ENCODE assay signal across 35 cellular contexts in the genomic region with DNA sequence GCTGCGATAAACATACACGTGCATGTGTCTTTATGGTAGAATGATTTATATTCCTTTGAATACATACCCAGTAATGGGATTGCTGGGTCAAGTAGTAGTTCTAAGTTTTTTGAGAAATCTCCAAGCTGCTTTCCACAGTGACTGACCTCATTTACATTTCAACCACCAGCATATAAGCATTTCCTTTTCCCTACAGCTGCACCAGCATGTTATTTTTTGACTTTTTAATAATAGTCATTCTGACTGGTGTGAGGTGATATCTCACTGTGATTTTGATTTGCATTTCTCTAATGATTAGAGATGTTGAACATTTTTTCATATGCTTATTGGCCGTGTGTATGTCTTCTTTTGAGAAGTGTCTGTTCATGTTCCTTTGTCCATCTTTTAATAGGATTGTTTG.
"Had no signal": no experiment of that assay in that cellular context is flagged by ENCODE, and none has a peak within 500 bp of the region (broad histone marks: within the 10 kb centered on the region; RNA-seq: fewer than 3 reads in every experiment).

No MANE protein-coding gene starts in this region.

- H3K27ac Mint-ChIP-seq: activated CD4-positive, alpha-beta memory T cell treated with anti-CD3 and anti-CD28 coated beads for 36 hours; activated CD4-positive, alpha-beta T cell treated with anti-CD3 and anti-CD28 coated beads for 36 hours; activated CD4-positive, alpha-beta T cell treated with anti-CD3 and anti-CD28 coated beads, Interleukin-2, amount 10 ng/mL, durations not matched to agents 24 days and 14 days; activated CD8-positive, alpha-beta memory T cell treated with anti-CD3 and anti-CD28 coated beads, Interleukin-2, amount 10 ng/mL, durations not matched to agents 7 days and 5 days; activated CD8-positive, alpha-beta T cell treated with anti-CD3 and anti-CD28 coated beads, Interleukin-2, amount 10 ng/mL, durations not matched to agents 7 days and 5 days; activated naive CD4-positive, alpha-beta T cell treated with anti-CD3 and anti-CD28 coated beads for 36 hours; activated naive CD4-positive, alpha-beta T cell treated with anti-CD3 and anti-CD28 coated beads, Interleukin-2, amount 50 U/mL, for 24 hours; activated naive CD8-positive, alpha-beta T cell treated with anti-CD3 and anti-CD28 coated beads for 36 hours; activated naive CD8-positive, alpha-beta T cell treated with anti-CD3 and anti-CD28 coated beads, Interleukin-2, amount 50 U/mL, for 24 hours; activated T-helper 1 cell treated with anti-CD3 and anti-CD28 coated beads, Interleukin-12 subunit alpha, Interleukin-12 subunit beta, Interleukin-2, Interleukin-4 antibody, amounts not matched to agents 30 ng/mL and 10 ng/mL and 1 ng/mL, durations not matched to agents 14 hours and 24 hours and 36 hours; activated T-helper 2 cell treated with anti-CD3 and anti-CD28 coated beads, Interferon-gamma antibody, Interleukin-2, Interleukin-4, amounts not matched to agents 10 μg/mL and 5 μg/mL and 100 μg/mL, durations not matched to agents 14 hours and 24 hours and 36 hours; brain; T-helper 17 cell; T-helper 2 cell treated with Interferon-gamma antibody and Interleukin-4, amounts not matched to agents 5 μg/mL and 100 μg/mL, for 36 hours had no signal

- H3K27me3 Mint-ChIP-seq: activated CD4-positive, alpha-beta memory T cell treated with anti-CD3 and anti-CD28 coated beads for 36 hours; activated CD4-positive, alpha-beta T cell treated with anti-CD3 and anti-CD28 coated beads for 36 hours; activated CD4-positive, alpha-beta T cell treated with anti-CD3 and anti-CD28 coated beads, Interleukin-2, amount 10 ng/mL, durations not matched to agents 24 days and 14 days; activated CD8-positive, alpha-beta memory T cell treated with anti-CD3 and anti-CD28 coated beads, Interleukin-2, amount 10 ng/mL, durations not matched to agents 7 days and 5 days; activated naive CD4-positive, alpha-beta T cell treated with anti-CD3 and anti-CD28 coated beads, Interleukin-2, amount 50 U/mL, for 24 hours; activated naive CD8-positive, alpha-beta T cell treated with anti-CD3 and anti-CD28 coated beads for 36 hours; activated naive CD8-positive, alpha-beta T cell treated with anti-CD3 and anti-CD28 coated beads, Interleukin-2, amount 50 U/mL, for 24 hours; T-helper 17 cell had no signal

- H3K27me3 ChIP-seq: adrenal gland, ascending aorta, breast epithelium, cardiac muscle cell, colonic mucosa had no signal

- H3K4me3 Mint-ChIP-seq: activated CD4-positive, alpha-beta memory T cell treated with anti-CD3 and anti-CD28 coated beads for 36 hours; activated CD4-positive, alpha-beta T cell treated with anti-CD3 and anti-CD28 coated beads for 36 hours; activated CD4-positive, alpha-beta T cell treated with anti-CD3 and anti-CD28 coated beads, Interleukin-2, amount 10 ng/mL, durations not matched to agents 24 days and 14 days; activated CD8-positive, alpha-beta memory T cell treated with anti-CD3 and anti-CD28 coated beads, Interleukin-2, amount 10 ng/mL, durations not matched to agents 7 days and 5 days; activated CD8-positive, alpha-beta T cell treated with anti-CD3 and anti-CD28 coated beads, Interleukin-2, amount 10 ng/mL, durations not matched to agents 7 days and 5 days; activated naive CD4-positive, alpha-beta T cell treated with anti-CD3 and anti-CD28 coated beads for 36 hours; activated naive CD4-positive, alpha-beta T cell treated with anti-CD3 and anti-CD28 coated beads, Interleukin-2, amount 50 U/mL, for 24 hours; activated naive CD8-positive, alpha-beta T cell treated with anti-CD3 and anti-CD28 coated beads for 36 hours; activated naive CD8-positive, alpha-beta T cell treated with anti-CD3 and anti-CD28 coated beads, Interleukin-2, amount 50 U/mL, for 24 hours; activated T-helper 1 cell treated with anti-CD3 and anti-CD28 coated beads, Interleukin-12 subunit alpha, Interleukin-12 subunit beta, Interleukin-2, Interleukin-4 antibody, amounts not matched to agents 30 ng/mL and 10 ng/mL and 1 ng/mL, durations not matched to agents 14 hours and 24 hours and 36 hours; brain; T-helper 17 cell; T-helper 2 cell treated with Interferon-gamma antibody and Interleukin-4, amounts not matched to agents 5 μg/mL and 100 μg/mL, for 36 hours had no signal

- H3K36me3 ChIP-seq: adrenal gland, ascending aorta, breast epithelium, cardiac muscle cell, colonic mucosa, WERI-Rb-1 had no signal

- H3K27ac ChIP-seq: adrenal gland, ascending aorta, breast epithelium, cardiac muscle cell, colonic mucosa, WERI-Rb-1 had no signal

- H3K4me3 ChIP-seq: adrenal gland, ascending aorta, breast epithelium, cardiac muscle cell, colonic mucosa had no signal

- DNase-seq: activated CD4-positive, alpha-beta memory T cell treated with anti-CD3 and anti-CD28 coated beads for 36 hours; activated CD4-positive, alpha-beta T cell treated with anti-CD3 and anti-CD28 coated beads for 36 hours; activated CD4-positive, alpha-beta T cell treated with anti-CD3 and anti-CD28 coated beads, Interleukin-2, amount 10 ng/mL, durations not matched to agents 24 days and 14 days; activated CD4-positive, CD25-positive, alpha-beta regulatory T cell; activated CD4-positive, CD25-positive, alpha-beta regulatory T cell treated with anti-CD3 and anti-CD28 coated beads, Interleukin-2, amount 50 U/mL, for 72 hours; activated CD8-positive, alpha-beta memory T cell treated with anti-CD3 and anti-CD28 coated beads, Interleukin-2, amount 10 ng/mL, durations not matched to agents 7 days and 5 days; activated CD8-positive, alpha-beta memory T cell treated with anti-CD3 and anti-CD28 coated beads, Interleukin-2, amount 50 U/mL, for 4 hours; activated CD8-positive, alpha-beta T cell treated with anti-CD3 and anti-CD28 coated beads, Interleukin-2, amount 10 ng/mL, durations not matched to agents 7 days and 5 days; activated effector memory CD4-positive, alpha-beta T cell treated with anti-CD3 and anti-CD28 coated beads, Interleukin-2, amount 50 U/mL, for 16 hours; activated naive CD4-positive, alpha-beta T cell treated with anti-CD3 and anti-CD28 coated beads for 36 hours; activated naive CD8-positive, alpha-beta T cell treated with anti-CD3 and anti-CD28 coated beads for 36 hours; activated naive CD8-positive, alpha-beta T cell treated with anti-CD3 and anti-CD28 coated beads, Interleukin-2, amount 50 U/mL, for 24 hours; activated T-cell treated with anti-CD3 and anti-CD28 coated beads, Interleukin-2, amount 50 U/mL, for 1 hour; activated T-cell treated with anti-CD3 and anti-CD28 coated beads, Interleukin-2, amount 50 U/mL, for 48 hours; adrenal gland; amygdala; central memory CD4-positive, alpha-beta T cell; cerebellar nuclear complex; colonic mucosa; effector CD8-positive, alpha-beta T cell; foreskin fibroblast; head of caudate nucleus; T-helper 1 cell; T-helper 17 cell; T1000; WERI-Rb-1 had no signal

- H3K9me3 ChIP-seq: colonic mucosa had no signal

- ATAC-seq: activated CD4-positive, alpha-beta T cell treated with anti-CD3 and anti-CD28 coated beads for 36 hours; activated CD8-positive, alpha-beta memory T cell treated with anti-CD3 and anti-CD28 coated beads, Interleukin-2, amount 10 ng/mL, durations not matched to agents 7 days and 5 days; activated CD8-positive, alpha-beta T cell treated with anti-CD3 and anti-CD28 coated beads, Interleukin-2, amount 10 ng/mL, durations not matched to agents 7 days and 5 days; activated naive CD8-positive, alpha-beta T cell treated with anti-CD3 and anti-CD28 coated beads, Interleukin-2, amount 50 U/mL, for 24 hours; esophagus mucosa; T-helper 17 cell had no signal

- H3K4me1 ChIP-seq: ascending aorta, breast epithelium, colonic mucosa had no signal
